In genomic region chr5:132481243-132482211, GRCh38 we compare ENCODE assay signal across 10 cellular contexts. TPM values are rescaled to one million over a fixed set of nuclear protein-coding genes. Genes with fewer than 3 reads are reported as not detected.
DNase-seq lines count a peak whose midpoint lies in the region; ATAC-seq and TF ChIP-seq lines count a peak whose summit lies in the region.
"Had no signal": no experiment of that assay in that cellular context is flagged by ENCODE, and none has a peak within 500 bp of the region (broad histone marks: within the 10 kb centered on the region; RNA-seq: fewer than 3 reads in every experiment).

No MANE protein-coding gene starts in this region.

- H3K36me3 Mint-ChIP-seq in T-cell (peaks cover 39% of the 10 kb centered on the region), HFFc6 (ENCODE audit: low read depth) (peaks cover 13% of the 10 kb centered on the region)
- peaks cover 99% of the 10 kb centered on the region for H3K36me3 Mint-ChIP-seq in central memory CD8-positive, alpha-beta T cell (ENCODE audit: insufficient read depth)
- H3K36me3 Mint-ChIP-seq in stimulated activated memory B cell treated with anti-CD40 and anti-IgM and Interleukin-4, amounts not matched to agents 10 μg/mL and 1 μg/mL and 100 μg/mL, for 72 hours, result peaks cover 27% of the 10 kb centered on the region

- peaks cover 82 to 88% (median 87%) of the 10 kb centered on the region in 3 donors for H3K4me1 Mint-ChIP-seq in T-cell
- peaks cover 76% of the 10 kb centered on the region for H3K4me1 Mint-ChIP-seq in central memory CD8-positive, alpha-beta T cell
- peaks cover 65% of the 10 kb centered on the region for H3K4me1 Mint-ChIP-seq in stimulated activated memory B cell treated with anti-CD40 and anti-IgM and Interleukin-4, amounts not matched to agents 10 μg/mL and 1 μg/mL and 100 μg/mL, for 72 hours
- peaks cover 6% of the 10 kb centered on the region; the same call in 1 of the 2 replicates for H3K4me1 Mint-ChIP-seq in HFFc6 (ENCODE audit: low read depth)

- TF ChIP-seq CTCF in HFFc6 (IDR thresholded peaks at IDR 0.05), result no peak

- peak; percentile 42 for DNase-seq in activated T-cell treated with anti-CD3 and anti-CD28 coated beads, Interleukin-2, amount 50 U/mL, for 1 hour
- DNase-seq in activated T-cell treated with anti-CD3 and anti-CD28 coated beads for 4 hours, result no peak
- DNase-seq in T-cell, result peak in 7 of 34 experiments; percentile 5 to 57 (median 39)
- no peak for DNase-seq in central memory CD8-positive, alpha-beta T cell (ENCODE audit: low spot score in 2 of 2)
- no peak for DNase-seq in HFFc6
- no peak for DNase-seq in NCI-H748 (lab: John Stamatoyannopoulos, UW; ENCODE audit: unreplicated experiment)
- DNase-seq: NCI-H748 treated with DMSO at 0.1 percent for 48 hours, SK-N-SH had no signal

- CTCF ChIA-PET in T-cell (lab: Charles Lee), result interaction anchor here in 1 of 2 donors (0.7 to 1.6 kb wide), 4 partner anchors 14 to 95 kb away, joined by 3 to 6 read pairs (median 4); no protein-coding TSS in a partner anchor

- H3K27ac Mint-ChIP-seq in T-cell (peak overlapping the region; percentile 83 to 87), HFFc6 (no peak overlapping the region)
- peak overlapping the region; percentile 100 for H3K27ac Mint-ChIP-seq in central memory CD8-positive, alpha-beta T cell (ENCODE audit: low read depth)
- peak overlapping the region; percentile 30 for H3K27ac Mint-ChIP-seq in stimulated activated memory B cell treated with anti-CD40 and anti-IgM and Interleukin-4, amounts not matched to agents 10 μg/mL and 1 μg/mL and 100 μg/mL, for 72 hours

- H3K9me3 Mint-ChIP-seq in T-cell, result no peaks in the 10 kb centered on the region
- no peaks in the 10 kb centered on the region for H3K9me3 Mint-ChIP-seq in central memory CD8-positive, alpha-beta T cell
- no peaks in the 10 kb centered on the region for H3K9me3 Mint-ChIP-seq in stimulated activated memory B cell treated with anti-CD40 and anti-IgM and Interleukin-4, amounts not matched to agents 10 μg/mL and 1 μg/mL and 100 μg/mL, for 72 hours
- H3K9me3 Mint-ChIP-seq in HFFc6, result no peaks in the 10 kb centered on the region

- H3K4me3 Mint-ChIP-seq in T-cell (peak overlapping the region in 1 of 3 donors; percentile 11), HFFc6 (no peak overlapping the region)
- H3K4me3 Mint-ChIP-seq in central memory CD8-positive, alpha-beta T cell, result peak overlapping the region; percentile 50
- no peak overlapping the region for H3K4me3 Mint-ChIP-seq in stimulated activated memory B cell treated with anti-CD40 and anti-IgM and Interleukin-4, amounts not matched to agents 10 μg/mL and 1 μg/mL and 100 μg/mL, for 72 hours

- ATAC-seq in T-cell (replicated peaks in 1 of 4) (peak in 2 of 4 experiments; percentile 12 to 14), GM18909 (IDR thresholded peaks at IDR 0.05; ENCODE audit: poor library complexity, unreplicated experiment) (no peak)
- ATAC-seq in central memory CD8-positive, alpha-beta T cell (replicated peaks; ENCODE audit: extremely low read depth, poor library complexity, severe bottlenecking), result peak; percentile 16
- no peak for ATAC-seq in stimulated activated memory B cell treated with anti-CD40 and anti-IgM and Interleukin-4, amounts not matched to agents 10 μg/mL and 1 μg/mL and 100 μg/mL, for 72 hours

- H3K27me3 Mint-ChIP-seq in T-cell (no peaks in the 10 kb centered on the region), HFFc6 (ENCODE audit: insufficient read depth) (no peaks in the 10 kb centered on the region; the same call in 1 of the 2 replicates)
- no peaks in the 10 kb centered on the region for H3K27me3 Mint-ChIP-seq in central memory CD8-positive, alpha-beta T cell
- H3K27me3 Mint-ChIP-seq in stimulated activated memory B cell treated with anti-CD40 and anti-IgM and Interleukin-4, amounts not matched to agents 10 μg/mL and 1 μg/mL and 100 μg/mL, for 72 hours, result no peaks in the 10 kb centered on the region

- POLR2A ChIA-PET in T-cell (lab: Charles Lee), result interaction anchor here (0.7 to 6.4 kb wide), 14 partner anchors 8 to 569 kb away, joined by 4 to 133 read pairs (median 14); partner anchors contain the start of gene IRF1 (in 2 of the 2)

RNA-seq across cellular contexts. Expression of gene IRF1, which starts 9.0 kb away (rescaled TPM):
- 100 to 1,000 TPM; 167 to 859 (median 252) TPM for total RNA-seq in T-cell
- total RNA-seq in HFFc6 (2021; fragmentation: NEBNext Ultra II Directional; extraction: Animal tissue kit (Norgen Biotek cat#: 25700)), result 10 to 100 TPM in 5 of 6 experiments, 1 to 10 TPM in 1; 9.8 to 19.7 (median 17.3) TPM

Comparison
In these comparisons a context has a peak if more than half of its experiments do, and no peak if none do; other contexts are left out.
1. RNA of gene IRF1, which starts 9.0 kb away (total RNA-seq): 167 to 859 TPM in T-cell; 9.8 to 19.7 TPM in HFFc6; every median in the first group is over 4 times any median in the second.